ENCODE assay signal across 10 cellular contexts in the genomic region with DNA sequence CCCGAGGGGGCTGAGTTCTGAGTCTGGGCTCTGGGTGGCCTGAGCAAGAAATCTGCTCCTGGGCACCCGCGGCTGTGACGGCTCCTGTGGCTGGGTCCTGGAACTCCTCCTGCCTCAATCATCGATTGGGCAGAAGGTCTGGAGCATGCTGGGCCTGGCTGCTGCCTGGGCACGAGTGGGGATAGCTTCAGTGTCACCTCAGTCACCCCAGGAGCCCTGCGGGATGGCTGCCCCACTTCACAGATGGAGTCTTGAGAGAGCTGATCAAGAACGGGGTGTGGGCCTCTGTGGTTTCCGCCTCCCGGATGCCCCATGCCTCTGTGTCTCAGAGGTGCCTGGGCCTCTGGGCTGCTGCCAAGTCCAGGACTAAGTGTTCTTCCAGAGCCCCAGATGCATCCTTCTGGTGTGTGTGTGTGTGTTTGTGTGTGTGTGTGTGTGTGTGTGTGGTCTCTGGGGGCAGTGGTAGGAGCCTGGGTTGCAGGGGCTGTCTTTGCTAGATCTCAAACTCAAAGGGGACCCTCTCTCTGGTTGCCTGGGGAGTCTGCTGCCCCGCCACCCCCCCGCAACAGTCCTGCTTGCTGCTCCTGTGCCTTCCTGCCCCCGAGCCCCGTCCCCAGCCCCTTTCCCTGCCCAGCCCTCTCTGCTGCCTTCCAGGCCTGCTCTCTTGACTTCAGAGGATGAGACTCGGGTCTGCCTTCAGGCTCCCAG.
DNase-seq lines count a peak whose midpoint lies in the region; ATAC-seq, FAIRE-seq and TF ChIP-seq lines count a peak whose summit lies in the region.
"Had no signal": no experiment of that assay in that cellular context is flagged by ENCODE, and none has a peak within 500 bp of the region (broad histone marks: within the 10 kb centered on the region; RNA-seq: fewer than 3 reads in every experiment).

No MANE protein-coding gene starts in this region.

- no peaks in the 10 kb centered on the region for H3K27me3 Mint-ChIP-seq in CD8-positive, alpha-beta T cell (ENCODE audit: low read depth)
- H3K27me3 Mint-ChIP-seq in T-helper 17 cell, result no peaks in the 10 kb centered on the region
- no peaks in the 10 kb centered on the region for H3K27me3 Mint-ChIP-seq in activated naive CD8-positive, alpha-beta T cell treated with anti-CD3 and anti-CD28 coated beads, Interleukin-2, amount 10 ng/mL, durations not matched to agents 7 days and 5 days
- peaks cover 18 to 31% (median 24%) of the 10 kb centered on the region in 3 donors for H3K27me3 Mint-ChIP-seq in CD14-positive monocyte (ENCODE audit: low read depth in 3 of 3)

- POLR2A ChIA-PET in CD8-positive, alpha-beta T cell (lab: Charles Lee), result interaction anchor here (1.6 kb wide), 1 partner anchor 24 kb away, joined by 3 read pairs; no protein-coding TSS in a partner anchor
- POLR2A ChIA-PET in activated naive CD8-positive, alpha-beta T cell treated with anti-CD3 and anti-CD28 coated beads, Interleukin-2, amount 10 ng/mL, durations not matched to agents 7 days and 5 days (lab: Charles Lee), result no interaction called here

- H3K9me3 ChIP-seq in CD8-positive, alpha-beta T cell (ENCODE audit: low read length), result peaks cover 7% of the 10 kb centered on the region
- no peaks in the 10 kb centered on the region for H3K9me3 ChIP-seq in T-helper 17 cell (ENCODE audit: control insufficient read depth, low read length, poor library complexity, severe bottlenecking)

- no peaks in the 10 kb centered on the region for H3K27me3 ChIP-seq in CD8-positive, alpha-beta T cell (ENCODE audit: insufficient read depth, low read length)
- H3K27me3 ChIP-seq: SJSA1 had no signal

- CTCF ChIA-PET in CD8-positive, alpha-beta T cell (lab: Charles Lee), result interaction anchor here (1.3 kb wide), 1 partner anchor 170 kb away, joined by 4 read pairs; no protein-coding TSS in a partner anchor

- no peak for TF ChIP-seq POLR2A in H54 (IDR thresholded peaks at IDR 0.05; ENCODE audit: low read depth, low read length)

- no peaks in the 10 kb centered on the region for H3K36me3 ChIP-seq in CD8-positive, alpha-beta T cell (ENCODE audit: insufficient read depth, low read length)
- H3K36me3 ChIP-seq: SJSA1 had no signal

- peak overlapping the region; percentile 52 for H3K4me3 ChIP-seq in CD8-positive, alpha-beta T cell (ENCODE audit: low read depth, low read length)
- H3K4me3 ChIP-seq: SJSA1 had no signal

- H3K4me1 Mint-ChIP-seq in CD8-positive, alpha-beta T cell (ENCODE audit: low read depth), result peaks cover 70% of the 10 kb centered on the region
- H3K4me1 Mint-ChIP-seq in T-helper 17 cell (peaks cover 40% of the 10 kb centered on the region), CD14-positive monocyte (peaks cover 20% of the 10 kb centered on the region)
- H3K4me1 Mint-ChIP-seq in activated naive CD8-positive, alpha-beta T cell treated with anti-CD3 and anti-CD28 coated beads, Interleukin-2, amount 10 ng/mL, durations not matched to agents 7 days and 5 days, result peaks cover 36% of the 10 kb centered on the region

- peak; percentile 65 for ATAC-seq in CD8-positive, alpha-beta T cell
- ATAC-seq in T-helper 17 cell, result peak; percentile 86
- ATAC-seq in activated naive CD8-positive, alpha-beta T cell treated with anti-CD3 and anti-CD28 coated beads, Interleukin-2, amount 10 ng/mL, durations not matched to agents 7 days and 5 days (ENCODE audit: low read depth), result peak; percentile 89

- peaks cover 78% of the 10 kb centered on the region for H3K4me1 ChIP-seq in CD8-positive, alpha-beta T cell (ENCODE audit: insufficient read depth, low read length)
- H3K4me1 ChIP-seq: SJSA1 had no signal

- peak; percentile 53 to 89 (median 78) for DNase-seq in CD8-positive, alpha-beta T cell
- DNase-seq in T-helper 17 cell (peak; percentile 43 to 68 (median 59)), retina (peak; percentile 21), CD14-positive monocyte (ENCODE audit: low spot score) (no peak), NCI-H2081 treated with DMSO at 0.1 percent for 48 hours (lab: John Stamatoyannopoulos, UW) (no peak), NCI-H1417 treated with DMSO at 0.1 percent for 48 hours (lab: John Stamatoyannopoulos, UW) (no peak), H54 (ENCODE audit: insufficient read length, low spot score) (no peak)
- peak; percentile 65 for DNase-seq in activated naive CD8-positive, alpha-beta T cell treated with anti-CD3 and anti-CD28 coated beads, Interleukin-2, amount 10 ng/mL, durations not matched to agents 7 days and 5 days

- H3K9me3 Mint-ChIP-seq in CD8-positive, alpha-beta T cell, result peaks cover 10% of the 10 kb centered on the region
- peaks cover 10% of the 10 kb centered on the region for H3K9me3 Mint-ChIP-seq in activated naive CD8-positive, alpha-beta T cell treated with anti-CD3 and anti-CD28 coated beads, Interleukin-2, amount 10 ng/mL, durations not matched to agents 7 days and 5 days
- peaks cover 17 to 27% (median 24%) of the 10 kb centered on the region in 7 donors for H3K9me3 Mint-ChIP-seq in CD14-positive monocyte

- H3K27ac ChIP-seq in CD8-positive, alpha-beta T cell (ENCODE audit: low read depth, low read length), result peak overlapping the region; percentile 29
- H3K27ac ChIP-seq: SJSA1 had no signal

- H3K27ac Mint-ChIP-seq in CD8-positive, alpha-beta T cell, result peak overlapping the region; percentile 89
- H3K27ac Mint-ChIP-seq in T-helper 17 cell, result peak overlapping the region; percentile 97
- H3K27ac Mint-ChIP-seq in activated naive CD8-positive, alpha-beta T cell treated with anti-CD3 and anti-CD28 coated beads, Interleukin-2, amount 10 ng/mL, durations not matched to agents 7 days and 5 days, result peak overlapping the region; percentile 96
- H3K27ac Mint-ChIP-seq in CD14-positive monocyte, result peak overlapping the region in 1 of 7 donors; percentile 24

- no peak for TF ChIP-seq CTCF in CD8-positive, alpha-beta T cell (IDR thresholded peaks at IDR 0.05)
- no peak for TF ChIP-seq CTCF in CD14-positive monocyte (IDR thresholded peaks at IDR 0.05)

- FAIRE-seq in H54 (lab: Jason Lieb, UNC), result no peak
- FAIRE-seq: islet of Langerhans had no signal

- intact Hi-C loops in CD8-positive, alpha-beta T cell (cut with DNase I, micrococcal nuclease), result no loop called here
- intact Hi-C loops in CD14-positive monocyte (cut with micrococcal nuclease), result no loop called here

- H3K4me3 Mint-ChIP-seq in CD8-positive, alpha-beta T cell, result peak overlapping the region; percentile 74
- H3K4me3 Mint-ChIP-seq in T-helper 17 cell, result peak overlapping the region; percentile 96
- H3K4me3 Mint-ChIP-seq in activated naive CD8-positive, alpha-beta T cell treated with anti-CD3 and anti-CD28 coated beads, Interleukin-2, amount 10 ng/mL, durations not matched to agents 7 days and 5 days, result peak overlapping the region; percentile 83
- H3K4me3 Mint-ChIP-seq in CD14-positive monocyte, result peak overlapping the region in 1 of 2 donors; percentile 71

- no peaks in the 10 kb centered on the region for H3K36me3 Mint-ChIP-seq in CD8-positive, alpha-beta T cell
- H3K36me3 Mint-ChIP-seq in T-helper 17 cell (ENCODE audit: low read depth), result peaks cover 2% of the 10 kb centered on the region
- peaks cover 7% of the 10 kb centered on the region for H3K36me3 Mint-ChIP-seq in activated naive CD8-positive, alpha-beta T cell treated with anti-CD3 and anti-CD28 coated beads, Interleukin-2, amount 10 ng/mL, durations not matched to agents 7 days and 5 days
- H3K36me3 Mint-ChIP-seq in CD14-positive monocyte, result no peaks in the 10 kb centered on the region

Comparison
In these comparisons a context has a peak if more than half of its experiments do, and no peak if none do; other contexts are left out.
1. DNase-seq: peak in CD8-positive, alpha-beta T cell (7 of 7), T-helper 17 cell (3 of 3), activated naive CD8-positive, alpha-beta T cell treated with anti-CD3 and anti-CD28 coated beads, Interleukin-2, amount 10 ng/mL, durations not matched to agents 7 days and 5 days (single experiment) and retina (single experiment); none in CD14-positive monocyte (single experiment), NCI-H2081 treated with DMSO at 0.1 percent for 48 hours (single experiment), NCI-H1417 treated with DMSO at 0.1 percent for 48 hours (single experiment) and H54 (single experiment).
2. Peak in every context shown above with its lines, with median percentiles within 50 percentile points of each other: ATAC-seq.